ENCODE assay signal across 2 cellular contexts in the genomic region with DNA sequence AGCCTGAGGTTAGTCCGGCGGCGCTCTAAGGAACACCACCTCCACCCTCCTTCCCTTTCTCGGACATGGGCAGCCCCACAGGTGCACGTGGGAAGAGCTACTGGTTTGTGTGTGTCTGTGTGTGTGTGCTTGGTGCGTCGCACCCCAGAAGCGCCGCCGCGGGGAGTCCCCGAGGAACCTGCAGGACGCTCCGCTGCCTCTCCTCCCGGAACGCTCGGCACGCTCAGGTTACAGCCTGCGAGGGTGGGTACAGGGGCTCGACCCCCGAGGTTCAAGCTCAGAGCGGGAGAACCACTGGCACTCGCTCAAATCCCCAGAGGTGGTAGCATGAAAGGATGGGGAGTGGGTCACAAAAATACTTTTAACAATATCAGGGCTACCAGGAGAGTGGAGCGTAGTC.
TF ChIP-seq lines count a peak whose summit lies in the region.

No MANE protein-coding gene starts in this region.

TF ChIP-seq in GM12891, 5 proteins besides CTCF, POLR2A, EP300 and RAD21:
- TF ChIP-seq TAF1 (IDR thresholded peaks at IDR 0.05; ENCODE audit: low read depth, low read length) (no peak), PAX5 (IDR thresholded peaks at IDR 0.05; ENCODE audit: insufficient read depth, low read length, severe bottlenecking) (no peak), POLR2AphosphoS5 (IDR thresholded peaks at IDR 0.05; ENCODE audit: low read depth, low read length) (no peak), SPI1 (IDR thresholded peaks at IDR 0.05; ENCODE audit: low read depth, low read length) (no peak), POU2F2 (IDR thresholded peaks at IDR 0.05; ENCODE audit: low read depth, low read length) (no peak)

TF ChIP-seq in HepG2, 621 proteins besides CTCF, POLR2A, EP300 and RAD21:
- TF ChIP-seq, protein P1, sequence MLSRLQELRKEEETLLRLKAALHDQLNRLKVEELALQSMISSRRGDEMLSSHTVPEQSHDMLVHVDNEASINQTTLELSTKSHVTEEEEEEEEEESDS (CRISPR knock-in tag; IDR thresholded peaks at IDR 0.05; ENCODE audit: borderline replicate concordance) = no peak
- TF ChIP-seq, protein P2, sequence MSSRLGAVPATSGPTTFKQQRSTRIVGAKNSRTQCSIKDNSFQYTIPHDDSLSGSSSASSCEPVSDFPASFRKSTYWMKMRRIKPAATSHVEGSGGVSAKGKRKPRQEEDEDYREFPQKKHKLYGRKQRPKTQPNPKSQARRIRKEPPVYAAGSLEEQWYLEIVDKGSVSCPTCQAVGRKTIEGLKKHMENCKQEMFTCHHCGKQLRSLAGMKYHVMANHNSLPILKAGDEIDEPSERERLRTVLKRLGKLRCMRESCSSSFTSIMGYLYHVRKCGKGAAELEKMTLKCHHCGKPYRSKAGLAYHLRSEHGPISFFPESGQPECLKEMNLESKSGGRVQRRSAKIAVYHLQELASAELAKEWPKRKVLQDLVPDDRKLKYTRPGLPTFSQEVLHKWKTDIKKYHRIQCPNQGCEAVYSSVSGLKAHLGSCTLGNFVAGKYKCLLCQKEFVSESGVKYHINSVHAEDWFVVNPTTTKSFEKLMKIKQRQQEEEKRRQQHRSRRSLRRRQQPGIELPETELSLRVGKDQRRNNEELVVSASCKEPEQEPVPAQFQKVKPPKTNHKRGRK (CRISPR knock-in tag; IDR thresholded peaks at IDR 0.05) = no peak
- TF ChIP-seq, protein P3, sequence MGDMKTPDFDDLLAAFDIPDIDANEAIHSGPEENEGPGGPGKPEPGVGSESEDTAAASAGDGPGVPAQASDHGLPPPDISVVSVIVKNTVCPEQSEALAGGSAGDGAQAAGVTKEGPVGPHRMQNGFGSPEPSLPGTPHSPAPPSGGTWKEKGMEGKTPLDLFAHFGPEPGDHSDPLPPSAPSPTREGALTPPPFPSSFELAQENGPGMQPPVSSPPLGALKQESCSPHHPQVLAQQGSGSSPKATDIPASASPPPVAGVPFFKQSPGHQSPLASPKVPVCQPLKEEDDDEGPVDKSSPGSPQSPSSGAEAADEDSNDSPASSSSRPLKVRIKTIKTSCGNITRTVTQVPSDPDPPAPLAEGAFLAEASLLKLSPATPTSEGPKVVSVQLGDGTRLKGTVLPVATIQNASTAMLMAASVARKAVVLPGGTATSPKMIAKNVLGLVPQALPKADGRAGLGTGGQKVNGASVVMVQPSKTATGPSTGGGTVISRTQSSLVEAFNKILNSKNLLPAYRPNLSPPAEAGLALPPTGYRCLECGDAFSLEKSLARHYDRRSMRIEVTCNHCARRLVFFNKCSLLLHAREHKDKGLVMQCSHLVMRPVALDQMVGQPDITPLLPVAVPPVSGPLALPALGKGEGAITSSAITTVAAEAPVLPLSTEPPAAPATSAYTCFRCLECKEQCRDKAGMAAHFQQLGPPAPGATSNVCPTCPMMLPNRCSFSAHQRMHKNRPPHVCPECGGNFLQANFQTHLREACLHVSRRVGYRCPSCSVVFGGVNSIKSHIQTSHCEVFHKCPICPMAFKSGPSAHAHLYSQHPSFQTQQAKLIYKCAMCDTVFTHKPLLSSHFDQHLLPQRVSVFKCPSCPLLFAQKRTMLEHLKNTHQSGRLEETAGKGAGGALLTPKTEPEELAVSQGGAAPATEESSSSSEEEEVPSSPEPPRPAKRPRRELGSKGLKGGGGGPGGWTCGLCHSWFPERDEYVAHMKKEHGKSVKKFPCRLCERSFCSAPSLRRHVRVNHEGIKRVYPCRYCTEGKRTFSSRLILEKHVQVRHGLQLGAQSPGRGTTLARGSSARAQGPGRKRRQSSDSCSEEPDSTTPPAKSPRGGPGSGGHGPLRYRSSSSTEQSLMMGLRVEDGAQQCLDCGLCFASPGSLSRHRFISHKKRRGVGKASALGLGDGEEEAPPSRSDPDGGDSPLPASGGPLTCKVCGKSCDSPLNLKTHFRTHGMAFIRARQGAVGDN (CRISPR knock-in tag; IDR thresholded peaks at IDR 0.05) = no peak
- TF ChIP-seq, protein P4, sequence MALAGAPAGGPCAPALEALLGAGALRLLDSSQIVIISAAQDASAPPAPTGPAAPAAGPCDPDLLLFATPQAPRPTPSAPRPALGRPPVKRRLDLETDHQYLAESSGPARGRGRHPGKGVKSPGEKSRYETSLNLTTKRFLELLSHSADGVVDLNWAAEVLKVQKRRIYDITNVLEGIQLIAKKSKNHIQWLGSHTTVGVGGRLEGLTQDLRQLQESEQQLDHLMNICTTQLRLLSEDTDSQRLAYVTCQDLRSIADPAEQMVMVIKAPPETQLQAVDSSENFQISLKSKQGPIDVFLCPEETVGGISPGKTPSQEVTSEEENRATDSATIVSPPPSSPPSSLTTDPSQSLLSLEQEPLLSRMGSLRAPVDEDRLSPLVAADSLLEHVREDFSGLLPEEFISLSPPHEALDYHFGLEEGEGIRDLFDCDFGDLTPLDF (CRISPR knock-in tag; IDR thresholded peaks at IDR 0.05) = no peak
- TF ChIP-seq KDM5A (IDR thresholded peaks at IDR 0.05; ENCODE audit: borderline replicate concordance, low read length) (no peak), ZBTB7B (CRISPR knock-in tag; IDR thresholded peaks at IDR 0.05) (no peak), YEATS4 (CRISPR knock-in tag; IDR thresholded peaks at IDR 0.05; ENCODE audit: borderline replicate concordance) (no peak), CAMTA2 (CRISPR knock-in tag; IDR thresholded peaks at IDR 0.05; ENCODE audit: borderline replicate concordance) (no peak), ZNF674 (CRISPR knock-in tag; IDR thresholded peaks at IDR 0.05; ENCODE audit: low read depth) (no peak), ARNT (IDR thresholded peaks at IDR 0.05) (no peak), SOX5 (CRISPR knock-in tag; IDR thresholded peaks at IDR 0.05; ENCODE audit: borderline replicate concordance) (no peak), CC2D1A (CRISPR knock-in tag; IDR thresholded peaks at IDR 0.05) (no peak), TBX3 (IDR thresholded peaks at IDR 0.05; ENCODE audit: borderline replicate concordance) (no peak)
- TF ChIP-seq, protein P5, sequence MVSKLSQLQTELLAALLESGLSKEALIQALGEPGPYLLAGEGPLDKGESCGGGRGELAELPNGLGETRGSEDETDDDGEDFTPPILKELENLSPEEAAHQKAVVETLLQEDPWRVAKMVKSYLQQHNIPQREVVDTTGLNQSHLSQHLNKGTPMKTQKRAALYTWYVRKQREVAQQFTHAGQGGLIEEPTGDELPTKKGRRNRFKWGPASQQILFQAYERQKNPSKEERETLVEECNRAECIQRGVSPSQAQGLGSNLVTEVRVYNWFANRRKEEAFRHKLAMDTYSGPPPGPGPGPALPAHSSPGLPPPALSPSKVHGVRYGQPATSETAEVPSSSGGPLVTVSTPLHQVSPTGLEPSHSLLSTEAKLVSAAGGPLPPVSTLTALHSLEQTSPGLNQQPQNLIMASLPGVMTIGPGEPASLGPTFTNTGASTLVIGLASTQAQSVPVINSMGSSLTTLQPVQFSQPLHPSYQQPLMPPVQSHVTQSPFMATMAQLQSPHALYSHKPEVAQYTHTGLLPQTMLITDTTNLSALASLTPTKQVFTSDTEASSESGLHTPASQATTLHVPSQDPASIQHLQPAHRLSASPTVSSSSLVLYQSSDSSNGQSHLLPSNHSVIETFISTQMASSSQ (IDR thresholded peaks at IDR 0.05; ENCODE audit: low read depth) = no peak
- TF ChIP-seq, protein P5 (CRISPR knock-in tag; IDR thresholded peaks at IDR 0.05; ENCODE audit: borderline replicate concordance) = no peak
